In genomic region chr3:30486386-30486785, GRCh38 we compare ENCODE assay signal across 22 cellular contexts.
"Had no signal": no experiment of that assay in that cellular context is flagged by ENCODE, and none has a peak within 500 bp of the region (broad histone marks: within the 10 kb centered on the region; RNA-seq: fewer than 3 reads in every experiment).

No MANE protein-coding gene starts in this region.

- H3K4me3 ChIP-seq: coronary artery, esophagus squamous epithelium, pancreas, right atrium auricular region, stomach, testis, tibial artery, upper lobe of left lung had no signal

- H3K4me1 ChIP-seq: esophagus squamous epithelium, pancreas, right atrium auricular region, stomach, testis, upper lobe of left lung had no signal

- H3K27ac ChIP-seq: coronary artery, esophagus squamous epithelium, pancreas, right atrium auricular region, stomach, testis, upper lobe of left lung had no signal

- H3K27me3 ChIP-seq: pancreas, right atrium auricular region, stomach, testis, tibial artery, upper lobe of left lung had no signal

- H3K9me3 ChIP-seq: pancreas, testis, tibial artery, upper lobe of left lung had no signal

- ATAC-seq: left lobe of liver; natural killer cell; pancreas; sciatic nerve; stimulated activated effector memory CD8-positive, alpha-beta T cell treated with anti-CD3 and anti-CD28 coated beads, Interleukin-12 subunit alpha, Interleukin-12 subunit beta, amount 100 ng/mL, for 72 hours had no signal

- H3K36me3 ChIP-seq: esophagus squamous epithelium, pancreas, right atrium auricular region, stomach, tibial artery, upper lobe of left lung had no signal

- DNase-seq: dermis blood vessel endothelial cell; effector memory CD4-positive, alpha-beta T cell; esophagus squamous epithelium; kidney; mesendoderm; midbrain; natural killer cell; occipital lobe; pancreas; stimulated activated CD4-positive, alpha-beta T cell treated with anti-CD3 and anti-CD28 coated beads, Interleukin-2, amount 100 ng/mL, for 24 hours; stimulated activated CD4-positive, alpha-beta T cell treated with anti-CD3 and anti-CD28 coated beads, Interleukin-4, amount 100 ng/mL, for 24 hours; stimulated activated naive CD4-positive, alpha-beta T cell treated with Interleukin-2 at 50 U/mL for 16 hours; stomach; substantia nigra; testis; tibial artery; upper lobe of left lung had no signal
